8 cellular contexts compared by ENCODE assay signal in the genomic region with DNA sequence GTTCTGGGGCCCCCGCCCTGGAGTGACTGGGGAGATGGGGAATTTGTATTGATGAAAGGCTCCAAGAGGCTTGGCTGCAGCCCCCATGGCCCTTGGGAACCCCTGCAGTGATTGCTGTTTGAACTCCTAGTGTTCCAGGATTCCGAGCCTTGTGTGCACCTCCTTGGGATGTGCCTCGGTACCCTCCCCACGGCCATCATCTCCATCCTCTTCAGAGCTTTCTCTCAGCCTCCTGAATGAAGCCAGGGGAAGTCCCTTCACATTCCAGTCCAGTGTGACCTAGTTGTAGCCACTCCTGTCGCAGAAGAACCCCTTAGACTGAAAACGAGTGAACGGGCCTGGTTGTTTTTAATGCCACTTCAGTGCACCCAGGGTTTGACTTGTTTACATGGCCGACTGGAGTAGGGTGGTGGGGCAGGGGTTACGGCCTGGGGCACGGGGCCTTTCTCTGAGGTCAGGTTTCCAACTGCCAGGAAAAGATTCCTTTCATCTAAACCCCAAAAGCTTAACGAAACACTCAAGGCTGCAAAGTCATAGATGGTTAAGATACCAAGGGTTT. TPM values are rescaled to one million over a fixed set of nuclear protein-coding genes. Genes with fewer than 3 reads are reported as not detected.
A peak's percentile ranks its signal among the peaks of the same experiment; 100 is the strongest.
DNase-seq lines count a peak whose midpoint lies in the region; ATAC-seq, FAIRE-seq and TF ChIP-seq lines count a peak whose summit lies in the region.

No MANE protein-coding gene starts in this region.

- peak overlapping the region; percentile 85 for H3K4me3 ChIP-seq in IMR-90 (ENCODE audit: insufficient read depth, low read depth, low read length)
- H3K4me3 ChIP-seq in bronchial epithelial cell (ENCODE audit: low read depth, low read length) = peak overlapping the region; percentile 73
- peak overlapping the region; percentile 74 to 97 for H3K4me3 ChIP-seq in mesenchymal stem cell (ENCODE audit: insufficient read depth in 1 of 2, low read depth in 1 of 2, low read length in 2 of 2)
- peak overlapping the region; percentile 69 to 78 for H3K4me3 ChIP-seq in vagina

- peaks cover 58% of the 10 kb centered on the region for H4K20me1 ChIP-seq in IMR-90 (ENCODE audit: insufficient read depth, low read length)

- intact Hi-C loops in CD14-positive monocyte (cut with micrococcal nuclease) (loop anchor here in 1 of 2 donors (10.0 kb wide), 1 partner anchor 191 kb away; the partner anchor contains the start of gene FLCN), IMR-90 (cut with micrococcal nuclease) (loop anchor here (2.0 to 5.0 kb wide), 2 partner anchors 53 to 109 kb away; no protein-coding TSS in a partner anchor), vagina (cut with DNase I) (loop anchor here (10.0 kb wide), 1 partner anchor 61 kb away; no protein-coding TSS in a partner anchor)

- H2AFZ ChIP-seq in IMR-90 (replicated peaks; ENCODE audit: low read length, poor library complexity) (peak overlapping the region; percentile 77), mesenchymal stem cell (ENCODE audit: low read depth, low read length) (no peak overlapping the region)

- H2BK5ac ChIP-seq in IMR-90 (ENCODE audit: low read depth, low read length, poor library complexity, severe bottlenecking) (peak overlapping the region; percentile 62), mesenchymal stem cell (ENCODE audit: low read depth, low read length, poor library complexity, severe bottlenecking) (no peak overlapping the region)

- H3K4me1 ChIP-seq in IMR-90 (ENCODE audit: control insufficient read depth, insufficient read depth, low read length) (peaks cover 16% of the 10 kb centered on the region), mesenchymal stem cell (ENCODE audit: control insufficient read depth, insufficient read depth, low read depth, low read length) (peaks cover 19% of the 10 kb centered on the region), vagina (peaks cover 68% of the 10 kb centered on the region)

- 0 out of 2 replicates have a peak overlapping the region, but pooled peaks have one; percentile 17 for H2BK20ac ChIP-seq in IMR-90 (ENCODE audit: low read depth, low read length)

- H3K9ac ChIP-seq in IMR-90 (ENCODE audit: low read depth, low read length) = peak overlapping the region; percentile 86
- H3K9ac ChIP-seq in mesenchymal stem cell (ENCODE audit: low read length) = peak overlapping the region; percentile 94

- FAIRE-seq in bronchial epithelial cell (lab: Jason Lieb, UNC) (no peak), HTR-8/SVneo (lab: Jason Lieb, UNC) (no peak)

- in situ Hi-C loops in IMR-90 (cut with MboI; ENCODE audit: low sequenced_read_pairs) = no loop called here

- peak overlapping the region; percentile 84 for H3K27ac ChIP-seq in IMR-90 (ENCODE audit: insufficient read depth, low read length)
- H3K27ac ChIP-seq in mesenchymal stem cell (ENCODE audit: low read length, poor library complexity, severe bottlenecking) = peak overlapping the region; percentile 2
- H3K27ac ChIP-seq in vagina = peak overlapping the region; percentile 88

- no peak overlapping the region; the same call in 1 of the 2 replicates for H4K5ac ChIP-seq in IMR-90 (ENCODE audit: low read depth, low read length)

- TF ChIP-seq POLR2A in IMR-90 (IDR thresholded peaks at IDR 0.05; ENCODE audit: low read depth, low read length) (no peak), vagina (IDR thresholded peaks at IDR 0.05) (no peak)

- H3K36me3 Mint-ChIP-seq in CD14-positive monocyte = peaks cover 6 to 9% of the 10 kb centered on the region in 2 donors

- POLR2A ChIA-PET in IMR-90 (lab: Charles Lee; ENCODE audit: unreplicated experiment) = no interaction called here

- peaks cover 41% of the 10 kb centered on the region for H3K4me1 Mint-ChIP-seq in CD14-positive monocyte

- no peaks in the 10 kb centered on the region for H3K27me3 ChIP-seq in IMR-90 (ENCODE audit: control insufficient read depth, insufficient read depth, low read length)
- H3K27me3 ChIP-seq in bronchial epithelial cell (ENCODE audit: control insufficient read depth, insufficient read depth, low read length) = no peaks in the 10 kb centered on the region
- no peaks in the 10 kb centered on the region for H3K27me3 ChIP-seq in mesenchymal stem cell (ENCODE audit: control insufficient read depth in 1 of 2, insufficient read depth in 1 of 2, low read length in 2 of 2)
- no peaks in the 10 kb centered on the region for H3K27me3 ChIP-seq in vagina

- peak overlapping the region; percentile 88 for H2AK9ac ChIP-seq in IMR-90 (replicated peaks; ENCODE audit: low read depth, low read length, poor library complexity)

- dilution Hi-C loops in IMR-90 (cut with HindIII; ENCODE audit: low sequenced_read_pairs, unreplicated experiment) = no loop called here

- no peak overlapping the region for H3K18ac ChIP-seq in IMR-90 (ENCODE audit: low read depth, low read length)
- H3K18ac ChIP-seq in mesenchymal stem cell (ENCODE audit: low read depth in 1 of 2, low read length in 2 of 2) = peak overlapping the region in 1 of 2 experiments; percentile 13

- TF ChIP-seq RAD21 in IMR-90 (IDR thresholded peaks at IDR 0.05; ENCODE audit: low read length) = no peak

- DNase-seq in CD14-positive monocyte (ENCODE audit: low spot score) (no peak), IMR-90 (peak; percentile 13), bronchial epithelial cell (ENCODE audit: low read depth) (peak; percentile 15), mesenchymal stem cell (peak; percentile 53), vagina (ENCODE audit: extremely low spot score in 2 of 2) (no peak), NCI-H1105 treated with DMSO at 0.1 percent for 48 hours (lab: John Stamatoyannopoulos, UW) (no peak), HTR-8/SVneo (ENCODE audit: insufficient read length, low spot score) (no peak)

- H2BK120ac ChIP-seq in IMR-90 (ENCODE audit: low read depth, low read length) = peak overlapping the region; percentile 42; the same call in 1 of the 2 replicates
- peak overlapping the region; percentile 21 for H2BK120ac ChIP-seq in mesenchymal stem cell (ENCODE audit: low read depth, low read length)

- H3K79me1 ChIP-seq in IMR-90 (ENCODE audit: low read depth in 1 of 2, low read length in 2 of 2) (peaks cover 5 to 57% of the 10 kb centered on the region in 2 experiments; a peak in 3 of 4 replicates), mesenchymal stem cell (replicated peaks; ENCODE audit: low read length, poor library complexity, severe bottlenecking) (peaks cover 2% of the 10 kb centered on the region)

- peak overlapping the region; percentile 89 for H3K4ac ChIP-seq in IMR-90 (ENCODE audit: low read depth, low read length)
- H3K4ac ChIP-seq in mesenchymal stem cell (ENCODE audit: low read depth in 1 of 2, low read length in 2 of 2) = no peak overlapping the region

- no TSS peak for BruUV-seq in IMR-90 (replicated peaks; lab: Mats Ljungman, UMichigan)

- peak overlapping the region; percentile 81 for H3K4me2 ChIP-seq in IMR-90 (ENCODE audit: low read depth, low read length)
- H3K4me2 ChIP-seq in mesenchymal stem cell (ENCODE audit: low read length, poor library complexity, severe bottlenecking) = peak overlapping the region; percentile 97

- peaks cover 24% of the 10 kb centered on the region for H3K9me1 ChIP-seq in IMR-90 (ENCODE audit: insufficient read depth, low read length)

- peak overlapping the region; percentile 75 for H2AK5ac ChIP-seq in IMR-90 (ENCODE audit: low read depth, low read length)
- H2AK5ac ChIP-seq in mesenchymal stem cell (ENCODE audit: low read length, severe bottlenecking) = no peak overlapping the region

- peak overlapping the region in 2 of 7 donors; percentile 4 to 14 for H3K27ac Mint-ChIP-seq in CD14-positive monocyte

- no peak for TF ChIP-seq CTCF in CD14-positive monocyte (IDR thresholded peaks at IDR 0.05)
- TF ChIP-seq CTCF in IMR-90 (conservative IDR thresholded peaks at IDR 0.05; ENCODE audit: low read depth, low read length) = no peak
- no peak for TF ChIP-seq CTCF in bronchial epithelial cell (IDR thresholded peaks at IDR 0.05; ENCODE audit: insufficient read depth, low read length, severe bottlenecking)
- TF ChIP-seq CTCF in vagina (IDR thresholded peaks at IDR 0.05) = no peak

- H4K91ac ChIP-seq in IMR-90 (ENCODE audit: insufficient read depth, low read depth, low read length) (peak overlapping the region; percentile 1; the same call in 1 of the 2 replicates), mesenchymal stem cell (ENCODE audit: low read length) (no peak overlapping the region)

- H3K36me3 ChIP-seq in IMR-90 (ENCODE audit: control insufficient read depth, insufficient read depth, low read length) (no peaks in the 10 kb centered on the region), bronchial epithelial cell (ENCODE audit: control insufficient read depth, insufficient read depth, low read length) (peaks cover 1% of the 10 kb centered on the region), mesenchymal stem cell (ENCODE audit: control insufficient read depth in 1 of 2, insufficient read depth in 2 of 2, low read depth in 1 of 2, low read length in 2 of 2) (peaks cover 0 to 3% of the 10 kb centered on the region in 2 experiments), vagina (no peaks in the 10 kb centered on the region)

- CTCF ChIA-PET in IMR-90 (lab: Yijun Ruan, JAX) = no interaction called here

- ATAC-seq in IMR-90 (ENCODE audit: low read depth) (no peak), GM21723 (IDR thresholded peaks at IDR 0.05; ENCODE audit: unreplicated experiment) (no peak)

- H2BK12ac ChIP-seq in mesenchymal stem cell (ENCODE audit: low read length in 2 of 2) = no peak overlapping the region

- H2BK15ac ChIP-seq in IMR-90 (ENCODE audit: low read depth, low read length) = 0 out of 3 replicates have a peak overlapping the region, but pooled peaks have one; percentile 12
- peak overlapping the region; percentile 57 for H2BK15ac ChIP-seq in mesenchymal stem cell (ENCODE audit: low read depth, poor library complexity, severe bottlenecking)

- H3K23ac ChIP-seq in IMR-90 (ENCODE audit: low read depth, low read length) (peak overlapping the region; percentile 99), mesenchymal stem cell (ENCODE audit: low read length in 2 of 2) (no peak overlapping the region)

- peak overlapping the region; percentile 87 to 95 for H3K4me3 Mint-ChIP-seq in CD14-positive monocyte

- H4K8ac ChIP-seq in IMR-90 (ENCODE audit: low read depth in 2 of 2, low read length in 2 of 2) (peak overlapping the region in 1 of 2 experiments; percentile 46; a peak in 1 of 4 replicates), mesenchymal stem cell (ENCODE audit: low read length) (no peak overlapping the region)

- H3K27me3 Mint-ChIP-seq in CD14-positive monocyte (ENCODE audit: low read depth in 3 of 3) = peaks cover 17 to 27% (median 24%) of the 10 kb centered on the region in 3 donors

- H3K14ac ChIP-seq in IMR-90 (replicated peaks; ENCODE audit: low read depth, low read length) (peak overlapping the region; percentile 92), mesenchymal stem cell (ENCODE audit: low read length in 2 of 2) (peak overlapping the region in 1 of 2 experiments; percentile 79)

- H3K9me3 ChIP-seq in IMR-90 (ENCODE audit: control insufficient read depth, insufficient read depth, low read length) (no peaks in the 10 kb centered on the region), mesenchymal stem cell (ENCODE audit: control insufficient read depth, low read length) (no peaks in the 10 kb centered on the region), vagina (no peaks in the 10 kb centered on the region)

- WGBS in IMR-90 (ENCODE audit: extremely low coverage in 2 of 2, insufficient read length in 1 of 2), 2 experiments = 0% methylated on average over 1 of the region's 11 CpGs; no CpG with 5 or more reads in 1 of the 2 experiments
- WGBS in mesenchymal stem cell = 6% methylated on average over 9 of the region's 11 CpGs

- H3K56ac ChIP-seq in IMR-90 (ENCODE audit: extremely low read depth, insufficient read depth, low read length) = peak overlapping the region; percentile 73

- H3K9me3 Mint-ChIP-seq in CD14-positive monocyte = peaks cover 0 to 4% (median 0%) of the 10 kb centered on the region in 7 donors

RNA-seq across cellular contexts. Expression of gene MPRIP, which starts 1.5 kb away (rescaled TPM):
- 1 to 10 TPM; 2.0 to 2.5 TPM for polyA plus RNA-seq in CD14-positive monocyte
- 111 and 113 TPM in 2 replicates for total RNA-seq in IMR-90 (2012; rRNA removed)
- polyA plus RNA-seq in IMR-90 (2012; rRNA removed) = 147 and 149 TPM in 2 replicates
- 125 and 140 TPM in 2 replicates for polyA plus RNA-seq in IMR-90 (2012; cell fraction: cytosol; rRNA removed)
- polyA plus RNA-seq in IMR-90 (2012; cell fraction: nucleus; rRNA removed; ENCODE audit: low replicate concordance) = 139 TPM in 2 replicates
- total RNA-seq in bronchial epithelial cell = 134 and 183 TPM in 2 replicates
- 112 TPM for polyA plus RNA-seq in mesenchymal stem cell (2013, experiment 1 of 2)
- 112 TPM for polyA plus RNA-seq in mesenchymal stem cell (2013, experiment 2 of 2)
- 202 TPM for total RNA-seq in vagina

Comparison
In these comparisons a context has a peak if more than half of its experiments do, and no peak if none do; other contexts are left out.
1. DNase-seq: peak in IMR-90 (single experiment), bronchial epithelial cell (single experiment) and mesenchymal stem cell (single experiment); none in CD14-positive monocyte (single experiment), vagina (0 of 2), NCI-H1105 treated with DMSO at 0.1 percent for 48 hours (single experiment) and HTR-8/SVneo (single experiment).
2. H3K27ac ChIP-seq: peak in every context shown above with its lines; median percentile 88 in vagina; 84 in IMR-90; 2 in mesenchymal stem cell.
3. Peak in every context shown above with its lines, with median percentiles within 50 percentile points of each other: H3K4me3 ChIP-seq.